2 cellular contexts compared by ENCODE assay signal in the genomic region with DNA sequence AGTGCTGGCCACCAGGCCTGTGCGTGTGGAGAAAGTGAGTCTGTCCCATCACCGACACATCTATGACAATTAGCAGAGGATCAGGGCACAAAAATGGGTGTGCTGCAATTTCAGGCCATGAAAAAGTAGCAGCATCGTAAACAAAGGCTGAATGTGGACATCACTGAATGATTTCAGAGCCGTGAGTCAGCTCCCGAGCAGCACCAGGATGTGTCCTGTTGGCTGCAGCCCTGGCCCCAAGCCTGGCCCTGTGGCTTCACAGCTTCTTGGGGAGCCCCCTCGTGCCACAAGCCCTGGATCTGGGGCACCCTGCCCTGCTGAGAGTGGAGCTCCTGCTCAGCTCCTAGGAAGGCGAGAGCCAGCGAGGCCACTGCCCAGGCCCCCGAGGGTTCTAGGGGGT. TPM values are rescaled to one million over a fixed set of nuclear protein-coding genes. Genes with fewer than 3 reads are reported as not detected.
"Had no signal": no experiment of that assay in that cellular context is flagged by ENCODE, and none has a peak within 500 bp of the region (broad histone marks: within the 10 kb centered on the region; RNA-seq: fewer than 3 reads in every experiment).

No MANE protein-coding gene starts in this region.

RNA-seq across cellular contexts. Expression of gene PRODH, which starts 20.5 kb away (rescaled TPM):
- total RNA-seq: LHCN-M2, M059J had no signal
